Comparison of ENCODE assay signal across 10 cellular contexts in the genomic region with DNA sequence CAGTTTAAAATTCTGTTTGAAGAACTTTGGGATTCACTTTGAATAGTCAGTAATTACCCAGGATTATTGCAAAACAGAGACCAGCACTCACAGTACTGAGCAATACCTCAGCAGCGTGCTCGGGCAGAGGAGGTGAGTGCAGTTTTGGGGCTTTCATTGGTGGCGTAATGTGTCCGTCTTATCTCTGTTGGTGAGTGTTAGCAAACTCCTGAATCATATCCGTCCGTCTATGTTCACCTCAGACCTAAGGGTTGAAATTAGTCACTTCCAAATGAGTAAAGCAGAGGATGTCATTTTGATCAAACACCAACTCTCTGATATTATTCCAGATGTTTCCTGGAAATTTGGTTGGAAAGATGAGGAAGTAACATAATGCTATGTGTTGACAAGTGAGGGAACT.
DNase-seq lines count a peak whose midpoint lies in the region; ATAC-seq and TF ChIP-seq lines count a peak whose summit lies in the region.
"Had no signal": no experiment of that assay in that cellular context is flagged by ENCODE, and none has a peak within 500 bp of the region (broad histone marks: within the 10 kb centered on the region; RNA-seq: fewer than 3 reads in every experiment).

No MANE protein-coding gene starts in this region.

- peaks cover 8% of the 10 kb centered on the region for H3K79me1 ChIP-seq in mesenchymal stem cell (replicated peaks; ENCODE audit: low read length, poor library complexity, severe bottlenecking)

- peak overlapping the region; percentile 1 for H3K27ac ChIP-seq in CD8-positive, alpha-beta memory T cell (ENCODE audit: low read depth, low read length)
- no peak overlapping the region for H3K27ac ChIP-seq in mesenchymal stem cell (ENCODE audit: low read length, poor library complexity, severe bottlenecking)
- H3K27ac ChIP-seq: uterus had no signal

- H2BK5ac ChIP-seq in mesenchymal stem cell (ENCODE audit: low read depth, low read length, poor library complexity, severe bottlenecking): no peak overlapping the region

- H3K4ac ChIP-seq in mesenchymal stem cell (ENCODE audit: low read depth in 1 of 2, low read length in 2 of 2): peak overlapping the region in 1 of 2 experiments; percentile 28

- no peak overlapping the region for H2BK12ac ChIP-seq in mesenchymal stem cell (ENCODE audit: low read length in 2 of 2)

- H3K23ac ChIP-seq in mesenchymal stem cell (ENCODE audit: low read length in 2 of 2): no peak overlapping the region

- no peaks in the 10 kb centered on the region for H3K9me3 ChIP-seq in CD8-positive, alpha-beta memory T cell (ENCODE audit: low read length)
- H3K9me3 ChIP-seq in mesenchymal stem cell (ENCODE audit: control insufficient read depth, low read length): peaks cover 13% of the 10 kb centered on the region
- H3K9me3 ChIP-seq: uterus had no signal

- no peak overlapping the region for H3K4me2 ChIP-seq in mesenchymal stem cell (ENCODE audit: low read length, poor library complexity, severe bottlenecking)

- no peak overlapping the region for H3K18ac ChIP-seq in mesenchymal stem cell (ENCODE audit: low read depth in 1 of 2, low read length in 2 of 2)

- peak overlapping the region; percentile 12 to 79 (median 66) for H3K4me3 Mint-ChIP-seq in CD8-positive, alpha-beta memory T cell
- peak overlapping the region; percentile 42 for H3K4me3 Mint-ChIP-seq in T-helper 1 cell treated with Interleukin-12 subunit alpha and Interleukin-12 subunit beta and Interleukin-4 antibody, amounts not matched to agents 30 μg/mL and 1 μg/mL, for 36 hours
- H3K4me3 Mint-ChIP-seq in activated naive CD4-positive, alpha-beta T cell treated with anti-CD3 and anti-CD28 coated beads, Interleukin-2, amount 10 ng/mL, durations not matched to agents 7 days and 5 days: no peak overlapping the region
- H3K4me3 Mint-ChIP-seq: dendritic cell treated with granulocyte-macrophage colony-stimulating factor and Interleukin-4, amounts not matched to agents 40 ng/mL and 50 ng/mL, for 4 days had no signal

- H3K4me1 ChIP-seq in CD8-positive, alpha-beta memory T cell (ENCODE audit: insufficient read depth, low read length): peaks cover 50% of the 10 kb centered on the region
- peaks cover 3% of the 10 kb centered on the region for H3K4me1 ChIP-seq in mesenchymal stem cell (ENCODE audit: control insufficient read depth, insufficient read depth, low read depth, low read length)

- H3K4me3 ChIP-seq in CD8-positive, alpha-beta memory T cell (ENCODE audit: low read length): no peak overlapping the region
- no peak overlapping the region for H3K4me3 ChIP-seq in mesenchymal stem cell (ENCODE audit: insufficient read depth in 1 of 2, low read depth in 1 of 2, low read length in 2 of 2)
- H3K4me3 ChIP-seq: uterus had no signal

- 73% methylated on average over 5 of the region's 6 CpGs for WGBS in mesenchymal stem cell

- H3K27ac Mint-ChIP-seq in CD8-positive, alpha-beta memory T cell: peak overlapping the region; percentile 95 to 100 (median 98)
- peak overlapping the region; percentile 97 for H3K27ac Mint-ChIP-seq in T-helper 1 cell treated with Interleukin-12 subunit alpha and Interleukin-12 subunit beta and Interleukin-4 antibody, amounts not matched to agents 30 μg/mL and 1 μg/mL, for 36 hours
- H3K27ac Mint-ChIP-seq in activated naive CD4-positive, alpha-beta T cell treated with anti-CD3 and anti-CD28 coated beads, Interleukin-2, amount 10 ng/mL, durations not matched to agents 7 days and 5 days: peak overlapping the region; percentile 60
- H3K27ac Mint-ChIP-seq: dendritic cell treated with granulocyte-macrophage colony-stimulating factor and Interleukin-4, amounts not matched to agents 40 ng/mL and 50 ng/mL, for 4 days had no signal

- no peak for TF ChIP-seq CTCF in GM10266 (IDR thresholded peaks at IDR 0.05; ENCODE audit: control insufficient read depth, insufficient read depth, low read depth, missing control alignments)

- H3K14ac ChIP-seq in mesenchymal stem cell (ENCODE audit: low read length in 2 of 2): no peak overlapping the region

- peaks cover 7 to 26% (median 12%) of the 10 kb centered on the region in 3 donors for H3K36me3 Mint-ChIP-seq in CD8-positive, alpha-beta memory T cell
- peaks cover 28% of the 10 kb centered on the region for H3K36me3 Mint-ChIP-seq in T-helper 1 cell treated with Interleukin-12 subunit alpha and Interleukin-12 subunit beta and Interleukin-4 antibody, amounts not matched to agents 30 μg/mL and 1 μg/mL, for 36 hours (ENCODE audit: low read depth)
- peaks cover 42% of the 10 kb centered on the region for H3K36me3 Mint-ChIP-seq in activated naive CD4-positive, alpha-beta T cell treated with anti-CD3 and anti-CD28 coated beads, Interleukin-2, amount 10 ng/mL, durations not matched to agents 7 days and 5 days

- H2BK120ac ChIP-seq in mesenchymal stem cell (ENCODE audit: low read depth, low read length): no peak overlapping the region

- H3K9me3 Mint-ChIP-seq in CD8-positive, alpha-beta memory T cell: no peaks in the 10 kb centered on the region
- H3K9me3 Mint-ChIP-seq in T-helper 1 cell treated with Interleukin-12 subunit alpha and Interleukin-12 subunit beta and Interleukin-4 antibody, amounts not matched to agents 30 μg/mL and 1 μg/mL, for 36 hours: peaks cover 8% of the 10 kb centered on the region
- H3K9me3 Mint-ChIP-seq in activated naive CD4-positive, alpha-beta T cell treated with anti-CD3 and anti-CD28 coated beads, Interleukin-2, amount 10 ng/mL, durations not matched to agents 7 days and 5 days: peaks cover 7% of the 10 kb centered on the region

- no peak overlapping the region for H3K9ac ChIP-seq in mesenchymal stem cell (ENCODE audit: low read length)

- H2BK15ac ChIP-seq in mesenchymal stem cell (ENCODE audit: low read depth, poor library complexity, severe bottlenecking): no peak overlapping the region

- no peak overlapping the region for H4K91ac ChIP-seq in mesenchymal stem cell (ENCODE audit: low read length)

- H2AK5ac ChIP-seq in mesenchymal stem cell (ENCODE audit: low read length, severe bottlenecking): no peak overlapping the region

- no peaks in the 10 kb centered on the region for H3K27me3 ChIP-seq in CD8-positive, alpha-beta memory T cell (ENCODE audit: insufficient read depth, low read length, poor library complexity, severe bottlenecking)
- H3K27me3 ChIP-seq in mesenchymal stem cell (ENCODE audit: control insufficient read depth in 1 of 2, insufficient read depth in 1 of 2, low read length in 2 of 2): no peaks in the 10 kb centered on the region
- H3K27me3 ChIP-seq: uterus had no signal

- peak in 4 of 5 donors; percentile 14 to 72 (median 42) for DNase-seq in CD8-positive, alpha-beta memory T cell
- no peak for DNase-seq in activated naive CD4-positive, alpha-beta T cell treated with anti-CD3 and anti-CD28 coated beads, Interleukin-2, amount 10 ng/mL, durations not matched to agents 7 days and 5 days
- DNase-seq in mesenchymal stem cell: peak; percentile 41
- DNase-seq in GM10266 (ENCODE audit: extremely low spot score): no peak
- DNase-seq in HUDEP-2 (lab: John Stamatoyannopoulos, UW; ENCODE audit: unreplicated experiment in 76 of 76): no peak

- peaks cover 71 to 78% (median 78%) of the 10 kb centered on the region in 3 donors for H3K4me1 Mint-ChIP-seq in CD8-positive, alpha-beta memory T cell
- H3K4me1 Mint-ChIP-seq in T-helper 1 cell treated with Interleukin-12 subunit alpha and Interleukin-12 subunit beta and Interleukin-4 antibody, amounts not matched to agents 30 μg/mL and 1 μg/mL, for 36 hours (ENCODE audit: low read depth): peaks cover 54% of the 10 kb centered on the region
- H3K4me1 Mint-ChIP-seq in activated naive CD4-positive, alpha-beta T cell treated with anti-CD3 and anti-CD28 coated beads, Interleukin-2, amount 10 ng/mL, durations not matched to agents 7 days and 5 days: peaks cover 45% of the 10 kb centered on the region

- H2AFZ ChIP-seq in mesenchymal stem cell (ENCODE audit: low read depth, low read length): no peak overlapping the region

- no peak overlapping the region for H4K8ac ChIP-seq in mesenchymal stem cell (ENCODE audit: low read length)

- POLR2A ChIA-PET in CD8-positive, alpha-beta memory T cell (lab: Charles Lee): interaction anchor here (1.2 to 1.5 kb wide), 2 partner anchors 48 to 123 kb away, joined by 4 to 5 read pairs; a partner anchor contains a TSS

- no peaks in the 10 kb centered on the region for H3K36me3 ChIP-seq in CD8-positive, alpha-beta memory T cell (ENCODE audit: insufficient read depth, low read length)
- peaks cover 0 to 23% of the 10 kb centered on the region in 2 experiments for H3K36me3 ChIP-seq in mesenchymal stem cell (ENCODE audit: control insufficient read depth in 1 of 2, insufficient read depth in 2 of 2, low read depth in 1 of 2, low read length in 2 of 2)
- H3K36me3 ChIP-seq: uterus had no signal

- no peaks in the 10 kb centered on the region for H3K27me3 Mint-ChIP-seq in CD8-positive, alpha-beta memory T cell
- H3K27me3 Mint-ChIP-seq in T-helper 1 cell treated with Interleukin-12 subunit alpha and Interleukin-12 subunit beta and Interleukin-4 antibody, amounts not matched to agents 30 μg/mL and 1 μg/mL, for 36 hours (ENCODE audit: low read depth): no peaks in the 10 kb centered on the region
- H3K27me3 Mint-ChIP-seq in activated naive CD4-positive, alpha-beta T cell treated with anti-CD3 and anti-CD28 coated beads, Interleukin-2, amount 10 ng/mL, durations not matched to agents 7 days and 5 days: no peaks in the 10 kb centered on the region
- H3K27me3 Mint-ChIP-seq: dendritic cell treated with granulocyte-macrophage colony-stimulating factor and Interleukin-4, amounts not matched to agents 40 ng/mL and 50 ng/mL, for 4 days had no signal

- no peak for ATAC-seq in HG03571 (IDR thresholded peaks at IDR 0.05; ENCODE audit: unreplicated experiment)
- ATAC-seq in HG03045 (IDR thresholded peaks at IDR 0.05; ENCODE audit: unreplicated experiment): no peak

- CTCF ChIA-PET in CD8-positive, alpha-beta memory T cell (lab: Charles Lee): interaction anchor here (3.1 kb wide), 1 partner anchor 63 kb away, joined by 16 read pairs; no protein-coding TSS in a partner anchor
- CTCF ChIA-PET in activated naive CD4-positive, alpha-beta T cell treated with anti-CD3 and anti-CD28 coated beads, Interleukin-2, amount 10 ng/mL, durations not matched to agents 7 days and 5 days (lab: Charles Lee): interaction anchor here (1.4 kb wide), 1 partner anchor 34 kb away, joined by 4 read pairs; no protein-coding TSS in a partner anchor

Comparison
In these comparisons a context has a peak if more than half of its experiments do, and no peak if none do; other contexts are left out.
1. DNase-seq: peak in CD8-positive, alpha-beta memory T cell (4 of 5) and mesenchymal stem cell (single experiment); none in activated naive CD4-positive, alpha-beta T cell treated with anti-CD3 and anti-CD28 coated beads, Interleukin-2, amount 10 ng/mL, durations not matched to agents 7 days and 5 days (single experiment), GM10266 (single experiment) and HUDEP-2 (0 of 76).
2. Peak in every context shown above with its lines, with median percentiles within 50 percentile points of each other: H3K27ac Mint-ChIP-seq.